ENCODE assay signal across 14 cellular contexts in the genomic region with DNA sequence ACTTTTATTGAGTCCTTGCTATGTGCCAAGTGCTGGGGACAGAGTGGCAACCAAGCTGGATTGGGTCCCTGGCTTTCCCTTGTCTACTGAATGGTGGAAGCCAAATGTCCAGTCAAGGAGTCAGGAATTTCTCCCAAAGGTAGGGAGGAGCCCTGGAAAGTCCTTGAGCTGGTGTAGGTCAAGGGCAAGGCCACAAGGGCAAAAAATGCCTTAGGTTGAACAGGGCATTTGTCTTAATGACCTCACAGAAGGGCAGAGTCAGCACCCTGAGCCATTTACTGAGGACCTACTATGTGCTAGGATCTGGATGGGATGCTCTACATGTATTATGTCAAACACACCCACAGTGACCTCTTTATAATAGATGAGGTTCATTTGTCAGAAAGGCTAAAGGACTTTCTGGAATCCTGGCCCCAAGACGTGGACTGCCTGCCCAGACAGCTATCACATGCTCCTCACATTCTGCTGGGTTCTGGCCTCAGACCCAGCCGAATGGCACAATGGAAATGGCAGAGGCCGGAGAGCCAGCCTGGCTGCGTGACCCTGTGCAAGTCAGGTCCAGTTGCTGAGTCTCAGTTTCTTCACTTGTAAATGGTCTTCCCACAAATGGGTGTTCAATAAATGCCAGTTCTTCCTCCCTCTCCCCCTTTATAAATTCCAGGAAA. TPM values are rescaled to one million over a fixed set of nuclear protein-coding genes. Genes with fewer than 3 reads are reported as not detected.
DNase-seq lines count a peak whose midpoint lies in the region; ATAC-seq and TF ChIP-seq lines count a peak whose summit lies in the region.
"Had no signal": no experiment of that assay in that cellular context is flagged by ENCODE, and none has a peak within 500 bp of the region (broad histone marks: within the 10 kb centered on the region; RNA-seq: fewer than 3 reads in every experiment).

No MANE protein-coding gene starts in this region.

- H3K9ac ChIP-seq in endodermal cell (ENCODE audit: extremely low read depth, low read length, poor library complexity, severe bottlenecking) (no peak overlapping the region), mucosa of rectum (ENCODE audit: low read depth in 1 of 2, low read length in 2 of 2) (no peak overlapping the region), subcutaneous abdominal adipose tissue (ENCODE audit: low read length in 5 of 5) (peak overlapping the region in 2 of 5 donors; percentile 2 to 10)

- H3K27me3 ChIP-seq in endodermal cell (ENCODE audit: control insufficient read depth, insufficient read depth, low read length, poor library complexity, severe bottlenecking) = no peaks in the 10 kb centered on the region
- H3K27me3 ChIP-seq in mucosa of rectum (ENCODE audit: control insufficient read depth in 2 of 2, insufficient read depth in 2 of 2, low read length in 2 of 2) = peaks cover 0 to 3% of the 10 kb centered on the region in 2 donors
- H3K27me3 ChIP-seq in subcutaneous abdominal adipose tissue (ENCODE audit: control insufficient read depth in 5 of 5, insufficient read depth in 4 of 5, low read length in 5 of 5) = no peaks in the 10 kb centered on the region

- no peak overlapping the region for H3K4me3 ChIP-seq in endodermal cell (ENCODE audit: low read length)
- H3K4me3 ChIP-seq in mucosa of rectum (ENCODE audit: low read length in 2 of 2) = no peak overlapping the region
- no peak overlapping the region for H3K4me3 ChIP-seq in subcutaneous abdominal adipose tissue (ENCODE audit: low read depth in 1 of 5, low read length in 5 of 5)

- intact Hi-C loops in Right ventricle myocardium superior (cut with DNase I) (no loop called here), Right ventricle myocardium inferior (cut with DNase I) (no loop called here)

- DNase-seq in Right ventricle myocardium superior = no peak
- DNase-seq in Right ventricle myocardium inferior (ENCODE audit: missing footprints) = no peak
- DNase-seq in endodermal cell = peak; percentile 33
- DNase-seq in NCI-H1092 treated with DMSO at 0.1 percent for 48 hours (lab: John Stamatoyannopoulos, UW) = no peak
- DNase-seq in GM13976 (ENCODE audit: low spot score) = no peak
- no peak for DNase-seq in NCI-H446 treated with DMSO at 0.1 percent for 48 hours (lab: John Stamatoyannopoulos, UW)
- DNase-seq: HFFc6, NCI-H2081 treated with DMSO at 0.1 percent for 48 hours, NCI-H82, SHP77 had no signal

- no peaks in the 10 kb centered on the region for H3K36me3 ChIP-seq in endodermal cell (ENCODE audit: control insufficient read depth, insufficient read depth, low read length)
- H3K36me3 ChIP-seq in mucosa of rectum (ENCODE audit: control insufficient read depth in 2 of 2, insufficient read depth in 2 of 2, low read length in 2 of 2) = peaks cover 7 to 11% of the 10 kb centered on the region in 2 donors
- H3K36me3 ChIP-seq in subcutaneous abdominal adipose tissue (ENCODE audit: control insufficient read depth in 5 of 5, insufficient read depth in 5 of 5, low read length in 5 of 5) = no peaks in the 10 kb centered on the region

- no peak overlapping the region for H3K27ac Mint-ChIP-seq in endodermal cell
- H3K27ac Mint-ChIP-seq: HFFc6 had no signal

- 93 to 100% methylated on average over 2 to 4 of the region's 4 CpGs for WGBS in endodermal cell (ENCODE audit: insufficient coverage in 1 of 2, insufficient read length in 1 of 2), 2 experiments

- TF ChIP-seq CTCF in endodermal cell (conservative IDR thresholded peaks at IDR 0.05) (no peak), GM13976 (IDR thresholded peaks at IDR 0.05; ENCODE audit: borderline replicate concordance, control extremely low read depth, extremely low read depth, insufficient read depth, missing control alignments) (no peak)

- no peaks in the 10 kb centered on the region for H3K4me1 ChIP-seq in endodermal cell (ENCODE audit: control insufficient read depth, insufficient read depth, low read length)
- H3K4me1 ChIP-seq in mucosa of rectum (ENCODE audit: control insufficient read depth in 2 of 2, insufficient read depth in 2 of 2, low read length in 2 of 2) = peaks cover 4 to 24% of the 10 kb centered on the region in 2 donors
- peaks cover 4 to 50% (median 36%) of the 10 kb centered on the region in 5 donors for H3K4me1 ChIP-seq in subcutaneous abdominal adipose tissue (ENCODE audit: control insufficient read depth in 5 of 5, insufficient read depth in 5 of 5, low read length in 5 of 5)

- no peak overlapping the region for H3K4me3 Mint-ChIP-seq in endodermal cell
- H3K4me3 Mint-ChIP-seq: HFFc6 had no signal

- peak; percentile 29 for ATAC-seq in Right ventricle myocardium superior (ENCODE audit: poor library complexity)
- ATAC-seq in Right ventricle myocardium inferior = no peak
- ATAC-seq: Panc1 had no signal

- peaks cover 4% of the 10 kb centered on the region for H3K9me3 Mint-ChIP-seq in endodermal cell
- H3K9me3 Mint-ChIP-seq: HFFc6 had no signal

- in situ Hi-C loops in GM13976 (cut with MboI; ENCODE audit: low sequenced_read_pairs, unreplicated experiment) = no loop called here

- H3K9me3 ChIP-seq in endodermal cell (ENCODE audit: control insufficient read depth, low read length) (peaks cover 4% of the 10 kb centered on the region), mucosa of rectum (ENCODE audit: control insufficient read depth in 2 of 2, low read length in 2 of 2) (no peaks in the 10 kb centered on the region), subcutaneous abdominal adipose tissue (ENCODE audit: control insufficient read depth in 5 of 5, low read length in 5 of 5) (no peaks in the 10 kb centered on the region)

- H3K4me1 Mint-ChIP-seq in endodermal cell = peaks cover 7% of the 10 kb centered on the region

- H3K36me3 Mint-ChIP-seq in endodermal cell (ENCODE audit: low read depth) = no peaks in the 10 kb centered on the region

- H3K27me3 Mint-ChIP-seq in endodermal cell (ENCODE audit: insufficient read depth) = peaks cover 19% of the 10 kb centered on the region

- H3K27ac ChIP-seq in endodermal cell (ENCODE audit: low read depth, low read length) (no peak overlapping the region), mucosa of rectum (ENCODE audit: low read depth in 2 of 2, low read length in 2 of 2) (peak overlapping the region; percentile 59 to 69), subcutaneous abdominal adipose tissue (ENCODE audit: low read depth, low read length) (peak overlapping the region; percentile 74)

RNA-seq across cellular contexts. Expression of gene MOGAT2, which starts 17.7 kb away (rescaled TPM):
- total RNA-seq in Right ventricle myocardium superior (0.13 TPM), Right ventricle myocardium inferior (0.22 TPM), endodermal cell (not detected)
- not detected for polyA plus RNA-seq in endodermal cell (2013, experiment 1 of 2)
- polyA plus RNA-seq in endodermal cell (2013, experiment 2 of 2) = not detected
- total RNA-seq: HFFc6, MCF 10A had no signal

RNA-seq across cellular contexts. Expression of gene DGAT2, which starts 33.3 kb away (rescaled TPM):
- total RNA-seq in Right ventricle myocardium superior (20.7 TPM), Right ventricle myocardium inferior (25.5 TPM), endodermal cell (10 to 100 TPM in 1 of 2 donors, 1 to 10 TPM in 1; 6.0 to 14.2 TPM)
- polyA plus RNA-seq in endodermal cell (2013, experiment 1 of 2) = 2.0 TPM
- polyA plus RNA-seq in endodermal cell (2013, experiment 2 of 2) = 1.8 TPM
